2 cellular contexts compared by ENCODE assay signal in the genomic region with DNA sequence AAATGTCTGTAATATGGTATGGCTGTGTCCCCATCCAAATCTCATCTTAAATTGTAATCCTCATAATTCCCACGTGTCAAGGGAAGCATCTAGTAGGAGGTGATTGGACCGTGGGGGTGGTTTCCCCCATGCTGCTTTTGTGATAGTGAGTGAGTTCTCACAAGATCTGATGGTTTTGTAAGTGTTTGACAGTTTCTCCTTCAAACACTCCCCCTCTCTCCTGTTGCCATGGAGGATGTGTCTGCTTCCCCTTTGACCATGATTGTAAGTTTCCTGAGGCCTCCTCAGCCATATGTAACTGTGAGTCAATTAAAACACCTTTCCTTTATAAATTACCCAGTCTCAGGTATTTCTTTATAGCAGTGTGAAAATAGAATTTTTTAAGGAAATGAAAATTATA.
TF ChIP-seq lines count a peak whose summit lies in the region.

No MANE protein-coding gene starts in this region.

TF ChIP-seq in IMR-90, 13 proteins besides CTCF, POLR2A, EP300 and RAD21:
- TF ChIP-seq RCOR1 (IDR thresholded peaks at IDR 0.05; ENCODE audit: insufficient replicate concordance, low read length) (no peak), MAFK (IDR thresholded peaks at IDR 0.05; ENCODE audit: low read depth, low read length) (no peak), MAZ (IDR thresholded peaks at IDR 0.05; ENCODE audit: borderline replicate concordance, low read depth, low read length) (no peak), NFE2L2 (IDR thresholded peaks at IDR 0.05; ENCODE audit: low read depth, low read length) (no peak), CHD1 (IDR thresholded peaks at IDR 0.05; ENCODE audit: low read depth, low read length) (no peak), BHLHE40 (IDR thresholded peaks at IDR 0.05; ENCODE audit: low read depth, low read length) (no peak)
- TF ChIP-seq, protein P1, sequence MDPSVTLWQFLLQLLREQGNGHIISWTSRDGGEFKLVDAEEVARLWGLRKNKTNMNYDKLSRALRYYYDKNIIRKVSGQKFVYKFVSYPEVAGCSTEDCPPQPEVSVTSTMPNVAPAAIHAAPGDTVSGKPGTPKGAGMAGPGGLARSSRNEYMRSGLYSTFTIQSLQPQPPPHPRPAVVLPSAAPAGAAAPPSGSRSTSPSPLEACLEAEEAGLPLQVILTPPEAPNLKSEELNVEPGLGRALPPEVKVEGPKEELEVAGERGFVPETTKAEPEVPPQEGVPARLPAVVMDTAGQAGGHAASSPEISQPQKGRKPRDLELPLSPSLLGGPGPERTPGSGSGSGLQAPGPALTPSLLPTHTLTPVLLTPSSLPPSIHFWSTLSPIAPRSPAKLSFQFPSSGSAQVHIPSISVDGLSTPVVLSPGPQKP (IDR thresholded peaks at IDR 0.05; ENCODE audit: borderline replicate concordance, low read depth, low read length): no peak
- TF ChIP-seq, protein P2, sequence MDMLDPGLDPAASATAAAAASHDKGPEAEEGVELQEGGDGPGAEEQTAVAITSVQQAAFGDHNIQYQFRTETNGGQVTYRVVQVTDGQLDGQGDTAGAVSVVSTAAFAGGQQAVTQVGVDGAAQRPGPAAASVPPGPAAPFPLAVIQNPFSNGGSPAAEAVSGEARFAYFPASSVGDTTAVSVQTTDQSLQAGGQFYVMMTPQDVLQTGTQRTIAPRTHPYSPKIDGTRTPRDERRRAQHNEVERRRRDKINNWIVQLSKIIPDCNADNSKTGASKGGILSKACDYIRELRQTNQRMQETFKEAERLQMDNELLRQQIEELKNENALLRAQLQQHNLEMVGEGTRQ (IDR thresholded peaks at IDR 0.05; ENCODE audit: low read depth, low read length): no peak

TF ChIP-seq in K562, 482 proteins besides CTCF, POLR2A, EP300 and RAD21:
- TF ChIP-seq HEY1 (CRISPR knock-in tag; IDR thresholded peaks at IDR 0.05; ENCODE audit: borderline replicate concordance) (no peak), RFX1 (IDR thresholded peaks at IDR 0.05) (peak; percentile 23; the same call in 1 of the 2 replicates), ZNF830 (CRISPR knock-in tag; IDR thresholded peaks at IDR 0.05) (no peak)
- TF ChIP-seq, protein P3, sequence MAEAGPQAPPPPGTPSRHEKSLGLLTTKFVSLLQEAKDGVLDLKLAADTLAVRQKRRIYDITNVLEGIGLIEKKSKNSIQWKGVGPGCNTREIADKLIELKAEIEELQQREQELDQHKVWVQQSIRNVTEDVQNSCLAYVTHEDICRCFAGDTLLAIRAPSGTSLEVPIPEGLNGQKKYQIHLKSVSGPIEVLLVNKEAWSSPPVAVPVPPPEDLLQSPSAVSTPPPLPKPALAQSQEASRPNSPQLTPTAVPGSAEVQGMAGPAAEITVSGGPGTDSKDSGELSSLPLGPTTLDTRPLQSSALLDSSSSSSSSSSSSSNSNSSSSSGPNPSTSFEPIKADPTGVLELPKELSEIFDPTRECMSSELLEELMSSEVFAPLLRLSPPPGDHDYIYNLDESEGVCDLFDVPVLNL (CRISPR knock-in tag; IDR thresholded peaks at IDR 0.05; ENCODE audit: low read depth): no peak
- TF ChIP-seq, protein P4, sequence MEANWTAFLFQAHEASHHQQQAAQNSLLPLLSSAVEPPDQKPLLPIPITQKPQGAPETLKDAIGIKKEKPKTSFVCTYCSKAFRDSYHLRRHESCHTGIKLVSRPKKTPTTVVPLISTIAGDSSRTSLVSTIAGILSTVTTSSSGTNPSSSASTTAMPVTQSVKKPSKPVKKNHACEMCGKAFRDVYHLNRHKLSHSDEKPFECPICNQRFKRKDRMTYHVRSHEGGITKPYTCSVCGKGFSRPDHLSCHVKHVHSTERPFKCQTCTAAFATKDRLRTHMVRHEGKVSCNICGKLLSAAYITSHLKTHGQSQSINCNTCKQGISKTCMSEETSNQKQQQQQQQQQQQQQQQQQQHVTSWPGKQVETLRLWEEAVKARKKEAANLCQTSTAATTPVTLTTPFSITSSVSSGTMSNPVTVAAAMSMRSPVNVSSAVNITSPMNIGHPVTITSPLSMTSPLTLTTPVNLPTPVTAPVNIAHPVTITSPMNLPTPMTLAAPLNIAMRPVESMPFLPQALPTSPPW (CRISPR knock-in tag; IDR thresholded peaks at IDR 0.05): peak; percentile 27; the same call in 1 of the 2 replicates
